Comparison of ENCODE assay signal across 28 cellular contexts in genomic region chr1:202319381-202320080, GRCh38. TPM values are rescaled to one million over a fixed set of nuclear protein-coding genes. Genes with fewer than 3 reads are reported as not detected.
A peak's percentile ranks its signal among the peaks of the same experiment; 100 is the strongest.
DNase-seq lines count a peak whose midpoint lies in the region; ATAC-seq and TF ChIP-seq lines count a peak whose summit lies in the region.
"Had no signal": no experiment of that assay in that cellular context is flagged by ENCODE, and none has a peak within 500 bp of the region (broad histone marks: within the 10 kb centered on the region; RNA-seq: fewer than 3 reads in every experiment).

No MANE protein-coding gene starts in this region.

- TF ChIP-seq CTCF in foreskin keratinocyte (conservative IDR thresholded peaks at IDR 0.05) (no peak), suprapubic skin (IDR thresholded peaks at IDR 0.05) (no peak)

- H3K4me1 ChIP-seq in foreskin keratinocyte (no peaks in the 10 kb centered on the region), suprapubic skin (no peaks in the 10 kb centered on the region)
- H3K4me1 ChIP-seq: adrenal gland, right atrium auricular region, testis had no signal

- no peak for DNase-seq in activated naive CD8-positive, alpha-beta T cell treated with anti-CD3 and anti-CD28 coated beads, Interleukin-2, amount 10 ng/mL, durations not matched to agents 7 days and 5 days
- no peak for DNase-seq in activated naive CD8-positive, alpha-beta T cell treated with anti-CD3 and anti-CD28 coated beads, Interleukin-2, amount 50 U/mL, for 24 hours
- DNase-seq in T-helper 2 cell treated with Interferon-gamma antibody and Interleukin-4, amounts not matched to agents 5 μg/mL and 100 μg/mL, for 36 hours (ENCODE audit: low spot score), result no peak
- DNase-seq in foreskin keratinocyte, result no peak
- DNase-seq in suprapubic skin (ENCODE audit: low spot score in 2 of 2), result peak; percentile 7 to 16
- DNase-seq in iPS-NIHi11 (ENCODE audit: low spot score), result no peak
- DNase-seq: activated CD4-positive, alpha-beta memory T cell treated with anti-CD3 and anti-CD28 coated beads, Interleukin-2, amount 10 ng/mL, durations not matched to agents 7 days and 5 days; activated CD4-positive, CD25-positive, alpha-beta regulatory T cell treated with anti-CD3 and anti-CD28 coated beads, Interleukin-2, amount 50 U/mL, for 72 hours; activated gamma-delta T cell treated with Interleukin-2 at 50 U/mL for 16 hours; activated T-cell treated with anti-CD3 and anti-CD28 coated beads, Interleukin-2, amount 50 U/mL, for 24 hours; CD4-positive, alpha-beta T cell; GOT3; NCI-H1436 treated with DMSO at 0.1 percent for 48 hours; NCI-H2081 treated with DMSO at 0.1 percent for 48 hours; NCI-H2227 treated with DMSO at 0.1 percent for 48 hours; NCI-H526; PC-9; Right ventricle myocardium superior; small intestine; stimulated activated naive CD4-positive, alpha-beta T cell had no signal

- POLR2A ChIA-PET in activated naive CD8-positive, alpha-beta T cell treated with anti-CD3 and anti-CD28 coated beads, Interleukin-2, amount 10 ng/mL, durations not matched to agents 7 days and 5 days (lab: Charles Lee), result no interaction called here

- H3K27me3 Mint-ChIP-seq in activated naive CD8-positive, alpha-beta T cell treated with anti-CD3 and anti-CD28 coated beads, Interleukin-2, amount 10 ng/mL, durations not matched to agents 7 days and 5 days, result peaks cover 15% of the 10 kb centered on the region
- no peaks in the 10 kb centered on the region for H3K27me3 Mint-ChIP-seq in activated naive CD8-positive, alpha-beta T cell treated with anti-CD3 and anti-CD28 coated beads, Interleukin-2, amount 50 U/mL, for 24 hours
- H3K27me3 Mint-ChIP-seq in T-helper 2 cell treated with Interferon-gamma antibody and Interleukin-4, amounts not matched to agents 5 μg/mL and 100 μg/mL, for 36 hours (ENCODE audit: low read depth), result peaks cover 16% of the 10 kb centered on the region
- H3K27me3 Mint-ChIP-seq: activated T-cell treated with anti-CD3 and anti-CD28 coated beads, Interleukin-2, amount 50 U/mL, for 24 hours had no signal

- H3K36me3 Mint-ChIP-seq in activated naive CD8-positive, alpha-beta T cell treated with anti-CD3 and anti-CD28 coated beads, Interleukin-2, amount 10 ng/mL, durations not matched to agents 7 days and 5 days, result no peaks in the 10 kb centered on the region
- H3K36me3 Mint-ChIP-seq in activated naive CD8-positive, alpha-beta T cell treated with anti-CD3 and anti-CD28 coated beads, Interleukin-2, amount 50 U/mL, for 24 hours (ENCODE audit: low read depth), result no peaks in the 10 kb centered on the region
- no peaks in the 10 kb centered on the region for H3K36me3 Mint-ChIP-seq in T-helper 2 cell treated with Interferon-gamma antibody and Interleukin-4, amounts not matched to agents 5 μg/mL and 100 μg/mL, for 36 hours (ENCODE audit: low read depth)
- H3K36me3 Mint-ChIP-seq: neural progenitor cell had no signal

- H3K27ac Mint-ChIP-seq in activated naive CD8-positive, alpha-beta T cell treated with anti-CD3 and anti-CD28 coated beads, Interleukin-2, amount 10 ng/mL, durations not matched to agents 7 days and 5 days, result peak overlapping the region; percentile 16
- no peak overlapping the region for H3K27ac Mint-ChIP-seq in activated naive CD8-positive, alpha-beta T cell treated with anti-CD3 and anti-CD28 coated beads, Interleukin-2, amount 50 U/mL, for 24 hours
- peak overlapping the region; percentile 11 for H3K27ac Mint-ChIP-seq in T-helper 2 cell treated with Interferon-gamma antibody and Interleukin-4, amounts not matched to agents 5 μg/mL and 100 μg/mL, for 36 hours
- H3K27ac Mint-ChIP-seq: activated CD4-positive, alpha-beta memory T cell treated with anti-CD3 and anti-CD28 coated beads, Interleukin-2, amount 10 ng/mL, durations not matched to agents 7 days and 5 days; activated T-cell treated with anti-CD3 and anti-CD28 coated beads, Interleukin-2, amount 50 U/mL, for 24 hours; CD4-positive, alpha-beta T cell; neural progenitor cell had no signal

- peaks cover 9% of the 10 kb centered on the region for H3K4me1 Mint-ChIP-seq in activated naive CD8-positive, alpha-beta T cell treated with anti-CD3 and anti-CD28 coated beads, Interleukin-2, amount 10 ng/mL, durations not matched to agents 7 days and 5 days
- peaks cover 13% of the 10 kb centered on the region for H3K4me1 Mint-ChIP-seq in activated naive CD8-positive, alpha-beta T cell treated with anti-CD3 and anti-CD28 coated beads, Interleukin-2, amount 50 U/mL, for 24 hours
- peaks cover 1% of the 10 kb centered on the region for H3K4me1 Mint-ChIP-seq in T-helper 2 cell treated with Interferon-gamma antibody and Interleukin-4, amounts not matched to agents 5 μg/mL and 100 μg/mL, for 36 hours (ENCODE audit: low read depth)

- TF ChIP-seq POLR2A in suprapubic skin (IDR thresholded peaks at IDR 0.05), result no peak

- peaks cover 7% of the 10 kb centered on the region for H3K27me3 ChIP-seq in foreskin keratinocyte
- H3K27me3 ChIP-seq in suprapubic skin, result no peaks in the 10 kb centered on the region
- H3K27me3 ChIP-seq: adrenal gland, hepatocyte, neural progenitor cell, right atrium auricular region, testis had no signal

- TF ChIP-seq EP300 in suprapubic skin (IDR thresholded peaks at IDR 0.05), result no peak

- H3K4me3 Mint-ChIP-seq in activated naive CD8-positive, alpha-beta T cell treated with anti-CD3 and anti-CD28 coated beads, Interleukin-2, amount 10 ng/mL, durations not matched to agents 7 days and 5 days, result no peak overlapping the region
- H3K4me3 Mint-ChIP-seq in activated naive CD8-positive, alpha-beta T cell treated with anti-CD3 and anti-CD28 coated beads, Interleukin-2, amount 50 U/mL, for 24 hours, result no peak overlapping the region
- no peak overlapping the region for H3K4me3 Mint-ChIP-seq in T-helper 2 cell treated with Interferon-gamma antibody and Interleukin-4, amounts not matched to agents 5 μg/mL and 100 μg/mL, for 36 hours
- H3K4me3 Mint-ChIP-seq: activated CD4-positive, alpha-beta memory T cell treated with anti-CD3 and anti-CD28 coated beads, Interleukin-2, amount 10 ng/mL, durations not matched to agents 7 days and 5 days; activated T-cell treated with anti-CD3 and anti-CD28 coated beads, Interleukin-2, amount 50 U/mL, for 24 hours; CD4-positive, alpha-beta T cell; neural progenitor cell had no signal

- H3K9me3 Mint-ChIP-seq in activated naive CD8-positive, alpha-beta T cell treated with anti-CD3 and anti-CD28 coated beads, Interleukin-2, amount 10 ng/mL, durations not matched to agents 7 days and 5 days, result no peaks in the 10 kb centered on the region
- no peaks in the 10 kb centered on the region for H3K9me3 Mint-ChIP-seq in activated naive CD8-positive, alpha-beta T cell treated with anti-CD3 and anti-CD28 coated beads, Interleukin-2, amount 50 U/mL, for 24 hours
- no peaks in the 10 kb centered on the region for H3K9me3 Mint-ChIP-seq in T-helper 2 cell treated with Interferon-gamma antibody and Interleukin-4, amounts not matched to agents 5 μg/mL and 100 μg/mL, for 36 hours
- H3K9me3 Mint-ChIP-seq: activated CD4-positive, alpha-beta memory T cell treated with anti-CD3 and anti-CD28 coated beads, Interleukin-2, amount 10 ng/mL, durations not matched to agents 7 days and 5 days; activated T-cell treated with anti-CD3 and anti-CD28 coated beads, Interleukin-2, amount 50 U/mL, for 24 hours; CD4-positive, alpha-beta T cell; neural progenitor cell had no signal

- H3K27ac ChIP-seq in foreskin keratinocyte (no peak overlapping the region), suprapubic skin (no peak overlapping the region)
- H3K27ac ChIP-seq: adrenal gland, hepatocyte, HL-60, neural progenitor cell, PC-9, right atrium auricular region, testis had no signal

- H3K4me3 ChIP-seq in suprapubic skin, result no peak overlapping the region
- H3K4me3 ChIP-seq: adrenal gland, hepatocyte, neural progenitor cell, PC-9, right atrium auricular region, testis had no signal

- no peak for ATAC-seq in activated naive CD8-positive, alpha-beta T cell treated with anti-CD3 and anti-CD28 coated beads, Interleukin-2, amount 10 ng/mL, durations not matched to agents 7 days and 5 days (ENCODE audit: low read depth)
- ATAC-seq in activated naive CD8-positive, alpha-beta T cell treated with anti-CD3 and anti-CD28 coated beads, Interleukin-2, amount 50 U/mL, for 24 hours, result no peak
- ATAC-seq in foreskin keratinocyte (peak; percentile 11), HG02763 (IDR thresholded peaks at IDR 0.05; ENCODE audit: unreplicated experiment) (no peak)
- ATAC-seq: SK-N-SH treated with all-trans-retinoic acid at 6 μM for 48 hours had no signal

- no peaks in the 10 kb centered on the region for H3K9me3 ChIP-seq in suprapubic skin
- H3K9me3 ChIP-seq: adrenal gland, right atrium auricular region, testis had no signal

- 81% methylated on average over 4 of the region's 4 CpGs for WGBS in suprapubic skin

- no peaks in the 10 kb centered on the region for H3K36me3 ChIP-seq in suprapubic skin
- H3K36me3 ChIP-seq: adrenal gland, neural progenitor cell had no signal

RNA-seq across cellular contexts. Expression of gene UBE2T, which starts 22.2 kb away (rescaled TPM):
- total RNA-seq in activated naive CD8-positive, alpha-beta T cell treated with anti-CD3 and anti-CD28 coated beads, Interleukin-2, amount 10 ng/mL, durations not matched to agents 7 days and 5 days, result 10 to 100 TPM; 53.4 to 59.3 TPM
- total RNA-seq in foreskin keratinocyte (63.3 and 74.8 TPM in 2 replicates), suprapubic skin (10 to 100 TPM in 2 of 4 donors, 1 to 10 TPM in 2; 4.1 to 13.3 (median 7.6) TPM)
- polyA plus RNA-seq in foreskin keratinocyte, result 72.2 and 93.7 TPM in 2 replicates

RNA-seq across cellular contexts. Expression of gene PPP1R12B, which starts 29.0 kb away (rescaled TPM):
- total RNA-seq in activated naive CD8-positive, alpha-beta T cell treated with anti-CD3 and anti-CD28 coated beads, Interleukin-2, amount 10 ng/mL, durations not matched to agents 7 days and 5 days, result 10 to 100 TPM; 26.9 to 27.7 TPM
- total RNA-seq in foreskin keratinocyte, result 4.6 and 4.7 TPM in 2 replicates
- polyA plus RNA-seq in foreskin keratinocyte, result 0.29 and 0.43 TPM in 2 replicates
- total RNA-seq in suprapubic skin, result 10 to 100 TPM; 28.4 to 90.7 (median 30.8) TPM

Comparison
In these comparisons a context has a peak if more than half of its experiments do, and no peak if none do; other contexts are left out.
1. DNase-seq: peak in suprapubic skin (2 of 2); none in activated naive CD8-positive, alpha-beta T cell treated with anti-CD3 and anti-CD28 coated beads, Interleukin-2, amount 10 ng/mL, durations not matched to agents 7 days and 5 days (single experiment), activated naive CD8-positive, alpha-beta T cell treated with anti-CD3 and anti-CD28 coated beads, Interleukin-2, amount 50 U/mL, for 24 hours (single experiment), T-helper 2 cell treated with Interferon-gamma antibody and Interleukin-4, amounts not matched to agents 5 μg/mL and 100 μg/mL, for 36 hours (single experiment), foreskin keratinocyte (0 of 2) and iPS-NIHi11 (single experiment).